Comparison of ENCODE assay signal across 18 cellular contexts in genomic region chr15:69200773-69201745, GRCh38. TPM values are rescaled to one million over a fixed set of nuclear protein-coding genes. Genes with fewer than 3 reads are reported as not detected.
DNase-seq lines count a peak whose midpoint lies in the region; ATAC-seq and TF ChIP-seq lines count a peak whose summit lies in the region.
"Had no signal": no experiment of that assay in that cellular context is flagged by ENCODE, and none has a peak within 500 bp of the region (broad histone marks: within the 10 kb centered on the region; RNA-seq: fewer than 3 reads in every experiment).

No MANE protein-coding gene starts in this region.

- H3K9me3 ChIP-seq in mucosa of descending colon (no peaks in the 10 kb centered on the region), right lobe of liver (no peaks in the 10 kb centered on the region), WERI-Rb-1 (ENCODE audit: severe bottlenecking) (no peaks in the 10 kb centered on the region)
- H3K9me3 ChIP-seq: BE2C, thoracic aorta had no signal

- ATAC-seq in mucosa of descending colon (peak; percentile 90), right lobe of liver (no peak)
- ATAC-seq: activated CD4-positive, CD25-positive, alpha-beta regulatory T cell treated with anti-CD3 and anti-CD28 coated beads, Interleukin-2, amount 50 U/mL, for 24 hours; activated CD8-positive, alpha-beta T cell treated with anti-CD3 and anti-CD28 coated beads, Interleukin-2, amount 10 ng/mL, durations not matched to agents 7 days and 5 days had no signal

- H3K36me3 ChIP-seq in mucosa of descending colon (ENCODE audit: low read depth) (no peaks in the 10 kb centered on the region), right lobe of liver (no peaks in the 10 kb centered on the region), WERI-Rb-1 (peaks cover 12% of the 10 kb centered on the region)
- H3K36me3 ChIP-seq: BE2C, brain microvascular endothelial cell, thoracic aorta had no signal

- intact Hi-C loops in dorsolateral prefrontal cortex (cut with DNase I) (no loop called here), mucosa of descending colon (cut with DNase I, micrococcal nuclease) (no loop called here), right lobe of liver (cut with DNase I) (no loop called here)

- H3K4me1 ChIP-seq in mucosa of descending colon (ENCODE audit: low read depth) (no peaks in the 10 kb centered on the region), right lobe of liver (peaks cover 0 to 5% (median 2%) of the 10 kb centered on the region in 4 donors)
- H3K4me1 ChIP-seq: BE2C had no signal

- no peak for TF ChIP-seq CTCF in dorsolateral prefrontal cortex (IDR thresholded peaks at IDR 0.05 in 54 of 56, conservative IDR thresholded peaks at IDR 0.05 in 2 of 56; ENCODE audit: low read depth in 1 of 56, partially characterized antibody in 56 of 56)
- TF ChIP-seq CTCF in mucosa of descending colon (IDR thresholded peaks at IDR 0.05) = no peak
- TF ChIP-seq CTCF in right lobe of liver (IDR thresholded peaks at IDR 0.05) = no peak
- no peak for TF ChIP-seq CTCF in WERI-Rb-1 (IDR thresholded peaks at IDR 0.05; ENCODE audit: low read depth, low read length)

- TF ChIP-seq POLR2A in right lobe of liver (IDR thresholded peaks at IDR 0.05) = no peak

- H3K27me3 ChIP-seq in dorsolateral prefrontal cortex (no peaks in the 10 kb centered on the region), right lobe of liver (no peaks in the 10 kb centered on the region), WERI-Rb-1 (ENCODE audit: insufficient read depth, low read depth, severe bottlenecking) (no peaks in the 10 kb centered on the region)
- H3K27me3 ChIP-seq: BE2C, brain microvascular endothelial cell had no signal

- DNase-seq in NCI-H82 (lab: John Stamatoyannopoulos, UW) = peak; percentile 8
- no peak for DNase-seq in NCI-H82 treated with DMSO at 0.1 percent for 48 hours (lab: John Stamatoyannopoulos, UW; ENCODE audit: unreplicated experiment)
- DNase-seq in dorsolateral prefrontal cortex = no peak
- DNase-seq in mucosa of descending colon = peak in 2 of 3 donors; percentile 32 to 40
- no peak for DNase-seq in right lobe of liver
- no peak for DNase-seq in UCSD-AML1 (lab: John Stamatoyannopoulos, UW; ENCODE audit: unreplicated experiment)
- no peak for DNase-seq in inferior parietal cortex (ENCODE audit: extremely low spot score)
- no peak for DNase-seq in WERI-Rb-1
- DNase-seq: activated CD8-positive, alpha-beta T cell treated with anti-CD3 and anti-CD28 coated beads, Interleukin-2, amount 10 ng/mL, durations not matched to agents 7 days and 5 days; BE2C; brain microvascular endothelial cell; DND-41; NCI-H187 treated with DMSO at 0.1 percent for 48 hours; NCI-H524; T1000 had no signal

- H3K27ac ChIP-seq in dorsolateral prefrontal cortex (peak overlapping the region in 54 of 59 donors; percentile 1 to 86 (median 67)), right lobe of liver (no peak overlapping the region), WERI-Rb-1 (no peak overlapping the region)
- H3K27ac ChIP-seq: brain microvascular endothelial cell, coronary artery, thoracic aorta had no signal

- 43% methylated on average over 1 of the region's 1 CpG for WGBS in right lobe of liver (ENCODE audit: insufficient coverage, low coverage, low lambda C conversion rate, missing lambda C conversion rate)

- H3K4me3 ChIP-seq in dorsolateral prefrontal cortex (no peak overlapping the region), mucosa of descending colon (no peak overlapping the region), right lobe of liver (no peak overlapping the region), WERI-Rb-1 (ENCODE audit: low read depth, low read length) (no peak overlapping the region)
- H3K4me3 ChIP-seq: coronary artery, thoracic aorta had no signal

RNA-seq across cellular contexts. Expression of gene GLCE, which starts 40.6 kb away (rescaled TPM):
- 10 to 100 TPM; 10.7 to 33.2 (median 23.6) TPM for total RNA-seq in dorsolateral prefrontal cortex
- total RNA-seq in mucosa of descending colon = 10 to 100 TPM; 17.7 to 36.4 (median 32.3) TPM
- total RNA-seq in right lobe of liver = 10 to 100 TPM in 5 of 6 experiments, 1 to 10 TPM in 1; 8.1 to 23.5 (median 15.4) TPM

Comparison
In these comparisons a context has a peak if more than half of its experiments do, and no peak if none do; other contexts are left out.
1. DNase-seq: peak in NCI-H82 (single experiment) and mucosa of descending colon (2 of 3); none in NCI-H82 treated with DMSO at 0.1 percent for 48 hours (single experiment), dorsolateral prefrontal cortex (0 of 10), right lobe of liver (0 of 3), UCSD-AML1 (single experiment), inferior parietal cortex (single experiment) and WERI-Rb-1 (single experiment).
2. H3K27ac ChIP-seq: peak in dorsolateral prefrontal cortex (54 of 59); none in right lobe of liver (0 of 3) and WERI-Rb-1 (single experiment).